19 cellular contexts compared by ENCODE assay signal in genomic region chr17:46138470-46138869, GRCh38. TPM values are rescaled to one million over a fixed set of nuclear protein-coding genes. Genes with fewer than 3 reads are reported as not detected.
A peak's percentile ranks its signal among the peaks of the same experiment; 100 is the strongest.
DNase-seq lines count a peak whose midpoint lies in the region; ATAC-seq and TF ChIP-seq lines count a peak whose summit lies in the region.
"Had no signal": no experiment of that assay in that cellular context is flagged by ENCODE, and none has a peak within 500 bp of the region (broad histone marks: within the 10 kb centered on the region; RNA-seq: fewer than 3 reads in every experiment).

No MANE protein-coding gene starts in this region.

- no peak for DNase-seq in CD4-positive, alpha-beta memory T cell
- DNase-seq in PC-3: no peak
- DNase-seq in effector memory CD8-positive, alpha-beta T cell: no peak
- DNase-seq in Ammon's horn (ENCODE audit: low spot score): no peak
- DNase-seq: activated CD4-positive, alpha-beta T cell treated with anti-CD3 and anti-CD28 coated beads for 1 hour; activated naive CD8-positive, alpha-beta T cell treated with anti-CD3 and anti-CD28 coated beads, Interleukin-2, amount 10 ng/mL, durations not matched to agents 7 days and 5 days; activated T-cell treated with anti-CD3 and anti-CD28 coated beads, Interleukin-2, amount 50 U/mL, for 48 hours; left ventricle myocardium superior; NCI-H1105 treated with DMSO at 0.1 percent for 48 hours; NCI-H2107; NCI-H524 treated with DMSO at 0.1 percent for 48 hours; SW 1271 had no signal

- TF ChIP-seq CTCF in PC-3 (conservative IDR thresholded peaks at IDR 0.05; ENCODE audit: low read depth, low read length): no peak
- no peak for TF ChIP-seq CTCF in neutrophil (IDR thresholded peaks at IDR 0.05)

- no peak for ATAC-seq in PC-3
- no peak for ATAC-seq in effector memory CD8-positive, alpha-beta T cell (replicated peaks)
- ATAC-seq in GM19463 (IDR thresholded peaks at IDR 0.05; ENCODE audit: unreplicated experiment): no peak
- ATAC-seq in HG02885 (IDR thresholded peaks at IDR 0.05; ENCODE audit: poor library complexity, unreplicated experiment): no peak
- ATAC-seq in HG03521 (IDR thresholded peaks at IDR 0.05; ENCODE audit: unreplicated experiment): no peak

- no peaks in the 10 kb centered on the region for H3K36me3 ChIP-seq in CD4-positive, alpha-beta memory T cell (ENCODE audit: insufficient read depth, low read length)
- H3K36me3 ChIP-seq in PC-3 (ENCODE audit: low read depth, low read length) (no peaks in the 10 kb centered on the region), neutrophil (no peaks in the 10 kb centered on the region)
- H3K36me3 ChIP-seq: suprapubic skin, vagina had no signal

- H3K27me3 Mint-ChIP-seq in CD4-positive, alpha-beta memory T cell: no peaks in the 10 kb centered on the region
- no peaks in the 10 kb centered on the region for H3K27me3 Mint-ChIP-seq in effector memory CD8-positive, alpha-beta T cell
- H3K27me3 Mint-ChIP-seq: activated naive CD8-positive, alpha-beta T cell treated with anti-CD3 and anti-CD28 coated beads, Interleukin-2, amount 10 ng/mL, durations not matched to agents 7 days and 5 days; brain had no signal

- POLR2A ChIA-PET in CD4-positive, alpha-beta memory T cell (lab: Charles Lee; ENCODE audit: partially characterized antibody): interaction anchor here (0.7 to 2.9 kb wide), 4 partner anchors 8 to 22 kb away, joined by 3 to 9 read pairs (median 4); no protein-coding TSS in a partner anchor
- POLR2A ChIA-PET in PC-3 (lab: Charles Lee; ENCODE audit: unreplicated experiment): interaction anchor here (0.6 kb wide), 1 partner anchor 32 kb away, joined by 8 read pairs; no protein-coding TSS in a partner anchor

- H3K9ac ChIP-seq in PC-3 (ENCODE audit: low read length): no peak overlapping the region

- H3K9me3 Mint-ChIP-seq in CD4-positive, alpha-beta memory T cell: no peaks in the 10 kb centered on the region
- H3K9me3 Mint-ChIP-seq in effector memory CD8-positive, alpha-beta T cell: no peaks in the 10 kb centered on the region
- H3K9me3 Mint-ChIP-seq: activated naive CD8-positive, alpha-beta T cell treated with anti-CD3 and anti-CD28 coated beads, Interleukin-2, amount 10 ng/mL, durations not matched to agents 7 days and 5 days had no signal

- no peaks in the 10 kb centered on the region for H3K9me2 ChIP-seq in PC-3 (replicated peaks; ENCODE audit: low read length)

- no peaks in the 10 kb centered on the region for H3K27me3 ChIP-seq in CD4-positive, alpha-beta memory T cell (ENCODE audit: insufficient read depth, low read length)
- H3K27me3 ChIP-seq in PC-3 (ENCODE audit: low read length) (no peaks in the 10 kb centered on the region), neutrophil (no peaks in the 10 kb centered on the region)
- H3K27me3 ChIP-seq: suprapubic skin, vagina had no signal

- H4K20me1 ChIP-seq in PC-3 (ENCODE audit: low read length): peaks cover 82% of the 10 kb centered on the region

- peak overlapping the region in 5 of 8 donors; percentile 11 to 70 (median 26) for H3K4me3 Mint-ChIP-seq in CD4-positive, alpha-beta memory T cell
- peak overlapping the region in 1 of 2 donors; percentile 39 for H3K4me3 Mint-ChIP-seq in effector memory CD8-positive, alpha-beta T cell
- H3K4me3 Mint-ChIP-seq: activated naive CD8-positive, alpha-beta T cell treated with anti-CD3 and anti-CD28 coated beads, Interleukin-2, amount 10 ng/mL, durations not matched to agents 7 days and 5 days; brain had no signal

- H3K79me2 ChIP-seq in PC-3 (ENCODE audit: low read length): peaks cover 98% of the 10 kb centered on the region

- no peaks in the 10 kb centered on the region for H3K9me3 ChIP-seq in CD4-positive, alpha-beta memory T cell (ENCODE audit: control insufficient read depth in 1 of 2, low read length in 2 of 2)
- H3K9me3 ChIP-seq in PC-3 (ENCODE audit: low read length): no peaks in the 10 kb centered on the region
- no peaks in the 10 kb centered on the region for H3K9me3 ChIP-seq in neutrophil
- H3K9me3 ChIP-seq: suprapubic skin, vagina had no signal

- peaks cover 0 to 14% of the 10 kb centered on the region in 2 donors for H3K36me3 Mint-ChIP-seq in CD4-positive, alpha-beta memory T cell
- H3K36me3 Mint-ChIP-seq in effector memory CD8-positive, alpha-beta T cell (ENCODE audit: insufficient read depth): peaks cover 14% of the 10 kb centered on the region

- peak overlapping the region in 4 of 7 donors; percentile 19 to 80 (median 62) for H3K27ac Mint-ChIP-seq in CD4-positive, alpha-beta memory T cell
- peak overlapping the region; percentile 42 to 67 for H3K27ac Mint-ChIP-seq in effector memory CD8-positive, alpha-beta T cell
- H3K27ac Mint-ChIP-seq: activated naive CD8-positive, alpha-beta T cell treated with anti-CD3 and anti-CD28 coated beads, Interleukin-2, amount 10 ng/mL, durations not matched to agents 7 days and 5 days had no signal

- no peaks in the 10 kb centered on the region for H3F3A ChIP-seq in PC-3 (ENCODE audit: low read length, unreplicated experiment)

- H3K4me3 ChIP-seq in CD4-positive, alpha-beta memory T cell (ENCODE audit: low read length in 2 of 2): no peak overlapping the region
- H3K4me3 ChIP-seq in PC-3 (ENCODE audit: low read length): no peak overlapping the region
- no peak overlapping the region for H3K4me3 ChIP-seq in neutrophil (ENCODE audit: low read depth in 1 of 2, low read length in 1 of 2)
- H3K4me3 ChIP-seq: suprapubic skin, vagina had no signal

- H3K4me1 Mint-ChIP-seq in CD4-positive, alpha-beta memory T cell: peaks cover 68 to 95% (median 86%) of the 10 kb centered on the region in 4 donors
- peaks cover 70 to 90% of the 10 kb centered on the region in 2 donors for H3K4me1 Mint-ChIP-seq in effector memory CD8-positive, alpha-beta T cell (ENCODE audit: low read depth in 2 of 2)

- no TSS peak for BruUV-seq in PC-3 (replicated peaks; lab: Mats Ljungman, UMichigan)

- H3K4me1 ChIP-seq in CD4-positive, alpha-beta memory T cell (ENCODE audit: insufficient read depth, low read length): peaks cover 94% of the 10 kb centered on the region
- H3K4me1 ChIP-seq in PC-3 (ENCODE audit: insufficient read depth, low read length): peaks cover 22% of the 10 kb centered on the region
- peaks cover 35 to 42% of the 10 kb centered on the region in 2 experiments for H3K4me1 ChIP-seq in neutrophil (ENCODE audit: control insufficient read depth in 1 of 2, insufficient read depth in 1 of 2, low read depth in 1 of 2, low read length in 1 of 2)

- peak overlapping the region; percentile 6; the same call in 1 of the 2 replicates for H3K4me2 ChIP-seq in PC-3 (ENCODE audit: low read length)

- intact Hi-C loops in CD4-positive, alpha-beta memory T cell (cut with micrococcal nuclease): loop anchor here (2.0 to 5.0 kb wide), 3 partner anchors 36 to 56 kb away; no protein-coding TSS in a partner anchor
- intact Hi-C loops in PC-3 (cut with micrococcal nuclease): no loop called here

- H2AFZ ChIP-seq in PC-3 (ENCODE audit: low read length): no peak overlapping the region

- H3K27ac ChIP-seq in CD4-positive, alpha-beta memory T cell (ENCODE audit: low read depth, low read length): no peak overlapping the region
- H3K27ac ChIP-seq in PC-3 (ENCODE audit: low read length) (peak overlapping the region; percentile 32), neutrophil (peak overlapping the region; percentile 29)
- H3K27ac ChIP-seq: suprapubic skin, vagina had no signal

- CTCF ChIA-PET in CD4-positive, alpha-beta memory T cell (lab: Charles Lee; ENCODE audit: partially characterized antibody): no interaction called here
- CTCF ChIA-PET in PC-3 (lab: Charles Lee): no interaction called here

RNA-seq across cellular contexts. Expression of gene KANSL1, which starts 54.8 kb away (rescaled TPM):
- 100 to 1,000 TPM; 190 to 206 TPM for total RNA-seq in CD4-positive, alpha-beta memory T cell
- 10 to 100 TPM in 1 of 2 donors, 1 to 10 TPM in 1; 6.7 to 24.3 TPM for polyA plus RNA-seq in CD4-positive, alpha-beta memory T cell
- total RNA-seq in PC-3 (2014; rRNA removed): 47.6 and 63.2 TPM in 2 replicates
